ENCODE assay signal across 11 cellular contexts in genomic region chr12:125983784-125984510, GRCh38.
A peak's percentile ranks its signal among the peaks of the same experiment; 100 is the strongest.
DNase-seq lines count a peak whose midpoint lies in the region; ATAC-seq, FAIRE-seq and TF ChIP-seq lines count a peak whose summit lies in the region.
"Had no signal": no experiment of that assay in that cellular context is flagged by ENCODE, and none has a peak within 500 bp of the region (broad histone marks: within the 10 kb centered on the region; RNA-seq: fewer than 3 reads in every experiment).

No MANE protein-coding gene starts in this region.

- TF ChIP-seq EP300 in ovary (IDR thresholded peaks at IDR 0.05) = no peak

- DNase-seq in GM13976 (ENCODE audit: low spot score) (peak; percentile 13), right cardiac atrium (peak in 1 of 3 donors; percentile 12), ovary (peak in 1 of 5 donors; percentile 7), small intestine (no peak), nucleus accumbens (lab: John Stamatoyannopoulos, UW) (no peak), SHP77 (lab: John Stamatoyannopoulos, UW) (no peak)
- DNase-seq: activated B cell treated with CpG ODN at 0.5 μM for 24 hours; DMS79; effector memory CD4-positive, alpha-beta T cell had no signal

- H3K4me1 ChIP-seq in right cardiac atrium (ENCODE audit: control insufficient read depth, insufficient read depth, low read length) (no peaks in the 10 kb centered on the region), ovary (ENCODE audit: insufficient read depth) (no peaks in the 10 kb centered on the region), small intestine (ENCODE audit: control insufficient read depth in 2 of 2, insufficient read depth in 1 of 2, low read depth in 1 of 2, low read length in 1 of 2) (no peaks in the 10 kb centered on the region)

- H3K36me3 ChIP-seq in ovary (no peaks in the 10 kb centered on the region), small intestine (ENCODE audit: control insufficient read depth in 2 of 2, insufficient read depth in 2 of 2, low read length in 2 of 2) (no peaks in the 10 kb centered on the region)

- no peaks in the 10 kb centered on the region for H3K9me3 ChIP-seq in right cardiac atrium (ENCODE audit: control insufficient read depth, low read length)
- H3K9me3 ChIP-seq in ovary = peaks cover 0 to 9% of the 10 kb centered on the region in 2 donors
- H3K9me3 ChIP-seq in small intestine (ENCODE audit: control insufficient read depth, low read depth) = peaks cover 1% of the 10 kb centered on the region

- intact Hi-C loops in right cardiac atrium (cut with DNase I) (loop anchor here in 1 of 4 donors (10.0 kb wide), 1 partner anchor 449 kb away; no protein-coding TSS in a partner anchor), ovary (cut with DNase I) (no loop called here)

- in situ Hi-C loops in GM13976 (cut with MboI; ENCODE audit: low sequenced_read_pairs, unreplicated experiment) = no loop called here

- 3% methylated on average over 14 of the region's 14 CpGs for WGBS in right cardiac atrium
- WGBS in ovary, 3 donors = 1 to 2% (median 1%) methylated on average over 12 to 14 of the region's 14 CpGs
- WGBS in small intestine, 3 donors = 3 to 12% (median 12%) methylated on average over 14 of the region's 14 CpGs

- no peak for TF ChIP-seq POLR2A in ovary (IDR thresholded peaks at IDR 0.05)

- no peak for FAIRE-seq in small intestine (lab: Jason Lieb, UNC)

- H3K4me3 ChIP-seq in right cardiac atrium (ENCODE audit: low read length) (peak overlapping the region; percentile 46), ovary (peak overlapping the region; percentile 9), small intestine (ENCODE audit: low read depth in 1 of 2, low read length in 2 of 2) (no peak overlapping the region)

- no peak for TF ChIP-seq CTCF in GM13976 (IDR thresholded peaks at IDR 0.05; ENCODE audit: borderline replicate concordance, control extremely low read depth, extremely low read depth, insufficient read depth, missing control alignments)
- 0 out of 2 replicates have a peak, but pooled peaks have one; percentile 11 for TF ChIP-seq CTCF in VCaP (conservative IDR thresholded peaks at IDR 0.05)
- TF ChIP-seq CTCF in ovary (IDR thresholded peaks at IDR 0.05) = no peak

- no peaks in the 10 kb centered on the region for H3K27me3 ChIP-seq in right cardiac atrium (ENCODE audit: control insufficient read depth, insufficient read depth)
- no peaks in the 10 kb centered on the region for H3K27me3 ChIP-seq in ovary
- H3K27me3 ChIP-seq in small intestine (ENCODE audit: control insufficient read depth in 2 of 2, insufficient read depth in 2 of 2, low read length in 2 of 2) = peaks cover 0 to 4% of the 10 kb centered on the region in 2 donors

- ATAC-seq in right cardiac atrium (peak; percentile 39 to 64), GM21423 (IDR thresholded peaks at IDR 0.05; ENCODE audit: unreplicated experiment) (no peak)

- no peak overlapping the region for H3K27ac ChIP-seq in VCaP
- H3K27ac ChIP-seq in right cardiac atrium (ENCODE audit: low read length) = no peak overlapping the region
- H3K27ac ChIP-seq in ovary = no peak overlapping the region
- no peak overlapping the region for H3K27ac ChIP-seq in small intestine (ENCODE audit: low read depth in 1 of 2, low read length in 1 of 2)

Comparison
In these comparisons a context has a peak if more than half of its experiments do, and no peak if none do; other contexts are left out.
1. H3K4me3 ChIP-seq: peak in right cardiac atrium (single experiment) and ovary (single experiment); none in small intestine (0 of 2).